ENCODE assay signal across 28 cellular contexts in genomic region chr5:39995990-39996389, GRCh38.
"Had no signal": no experiment of that assay in that cellular context is flagged by ENCODE, and none has a peak within 500 bp of the region (broad histone marks: within the 10 kb centered on the region; RNA-seq: fewer than 3 reads in every experiment).

No MANE protein-coding gene starts in this region.

- H3K4me1 ChIP-seq: adrenal gland, body of pancreas, gastroesophageal sphincter had no signal

- H3K4me3 ChIP-seq: adrenal gland, body of pancreas, coronary artery, dorsolateral prefrontal cortex, esophagus muscularis mucosa, gastroesophageal sphincter had no signal

- H3K36me3 ChIP-seq: adrenal gland, esophagus muscularis mucosa, gastroesophageal sphincter had no signal

- ATAC-seq: activated CD4-positive, alpha-beta T cell treated with anti-CD3 and anti-CD28 coated beads for 36 hours; activated CD8-positive, alpha-beta memory T cell treated with anti-CD3 and anti-CD28 coated beads, Interleukin-2, amount 10 ng/mL, durations not matched to agents 7 days and 5 days; activated CD8-positive, alpha-beta T cell treated with anti-CD3 and anti-CD28 coated beads, Interleukin-2, amount 10 ng/mL, durations not matched to agents 7 days and 5 days; activated naive CD8-positive, alpha-beta T cell treated with anti-CD3 and anti-CD28 coated beads, Interleukin-2, amount 50 U/mL, for 24 hours; body of pancreas; gastroesophageal sphincter had no signal

- H3K27ac ChIP-seq: adrenal gland, body of pancreas, coronary artery, dorsolateral prefrontal cortex, esophagus muscularis mucosa, gastroesophageal sphincter had no signal

- H3K27me3 ChIP-seq: adrenal gland, body of pancreas, esophagus muscularis mucosa, gastroesophageal sphincter had no signal

- DNase-seq: activated CD4-positive, alpha-beta memory T cell treated with anti-CD3 and anti-CD28 coated beads for 36 hours; activated CD4-positive, alpha-beta T cell treated with anti-CD3 and anti-CD28 coated beads for 36 hours; activated CD4-positive, alpha-beta T cell treated with anti-CD3 and anti-CD28 coated beads, Interleukin-2, amount 10 ng/mL, durations not matched to agents 24 days and 14 days; activated CD4-positive, CD25-positive, alpha-beta regulatory T cell; activated CD4-positive, CD25-positive, alpha-beta regulatory T cell treated with anti-CD3 and anti-CD28 coated beads, Interleukin-2, amount 50 U/mL, for 72 hours; activated CD8-positive, alpha-beta memory T cell treated with anti-CD3 and anti-CD28 coated beads, Interleukin-2, amount 10 ng/mL, durations not matched to agents 7 days and 5 days; activated CD8-positive, alpha-beta memory T cell treated with anti-CD3 and anti-CD28 coated beads, Interleukin-2, amount 50 U/mL, for 4 hours; activated CD8-positive, alpha-beta T cell treated with anti-CD3 and anti-CD28 coated beads, Interleukin-2, amount 10 ng/mL, durations not matched to agents 7 days and 5 days; activated effector memory CD4-positive, alpha-beta T cell treated with anti-CD3 and anti-CD28 coated beads, Interleukin-2, amount 50 U/mL, for 16 hours; activated naive CD4-positive, alpha-beta T cell treated with anti-CD3 and anti-CD28 coated beads for 36 hours; activated naive CD8-positive, alpha-beta T cell treated with anti-CD3 and anti-CD28 coated beads for 36 hours; activated naive CD8-positive, alpha-beta T cell treated with anti-CD3 and anti-CD28 coated beads, Interleukin-2, amount 50 U/mL, for 24 hours; activated T-cell treated with anti-CD3 and anti-CD28 coated beads, Interleukin-2, amount 50 U/mL, for 1 hour; activated T-cell treated with anti-CD3 and anti-CD28 coated beads, Interleukin-2, amount 50 U/mL, for 48 hours; adrenal gland; amygdala; aorta; body of pancreas; dorsolateral prefrontal cortex; effector memory CD4-positive, alpha-beta T cell; endodermal cell; erythroblast; foreskin melanocyte; head of caudate nucleus; T-helper 2 cell had no signal

- H3K9me3 ChIP-seq: adrenal gland, body of pancreas, esophagus muscularis mucosa, gastroesophageal sphincter had no signal
